ENCODE assay signal across 20 cellular contexts in the genomic region with DNA sequence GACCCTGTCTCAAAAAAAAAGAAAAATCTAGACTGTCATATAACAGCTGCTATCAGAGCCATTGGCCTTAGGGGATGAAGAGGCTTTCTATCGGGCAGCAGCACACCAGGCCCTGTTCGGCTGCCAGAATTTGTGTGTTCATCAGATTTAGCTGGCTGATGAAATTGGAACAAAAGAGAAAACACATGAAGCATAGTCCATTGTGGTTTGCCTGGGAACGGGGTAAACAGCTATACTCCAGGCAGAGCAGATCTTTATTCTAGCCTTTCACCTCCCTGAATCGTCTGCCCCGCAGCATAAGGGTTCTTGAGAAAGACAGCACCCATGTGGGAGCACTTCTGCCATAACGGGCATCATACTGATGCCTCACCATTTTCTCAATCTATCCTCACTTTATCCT. TPM values are rescaled to one million over a fixed set of nuclear protein-coding genes. Genes with fewer than 3 reads are reported as not detected.
"Had no signal": no experiment of that assay in that cellular context is flagged by ENCODE, and none has a peak within 500 bp of the region (broad histone marks: within the 10 kb centered on the region; RNA-seq: fewer than 3 reads in every experiment).

No MANE protein-coding gene starts in this region.

- H3K27ac ChIP-seq: brain microvascular endothelial cell, colonic mucosa, epithelial cell of prostate, gastroesophageal sphincter, heart right ventricle, tibial artery had no signal

- H3K27me3 ChIP-seq: brain microvascular endothelial cell, colonic mucosa, gastroesophageal sphincter, tibial artery had no signal

- DNase-seq: activated naive CD4-positive, alpha-beta T cell; activated naive CD8-positive, alpha-beta T cell treated with anti-CD3 and anti-CD28 coated beads, Interleukin-2, amount 10 ng/mL, durations not matched to agents 7 days and 5 days; brain microvascular endothelial cell; central memory CD4-positive, alpha-beta T cell; colonic mucosa; endodermal cell; heart right ventricle; mesendoderm; naive thymus-derived CD8-positive, alpha-beta T cell; stimulated activated naive CD4-positive, alpha-beta T cell; T-helper 1 cell had no signal

- H3K27ac Mint-ChIP-seq: activated naive CD8-positive, alpha-beta T cell treated with anti-CD3 and anti-CD28 coated beads, Interleukin-2, amount 10 ng/mL, durations not matched to agents 7 days and 5 days; endodermal cell had no signal

- H3K4me3 Mint-ChIP-seq: activated naive CD8-positive, alpha-beta T cell treated with anti-CD3 and anti-CD28 coated beads, Interleukin-2, amount 10 ng/mL, durations not matched to agents 7 days and 5 days; endodermal cell had no signal

- H3K27me3 Mint-ChIP-seq: activated naive CD8-positive, alpha-beta T cell treated with anti-CD3 and anti-CD28 coated beads, Interleukin-2, amount 10 ng/mL, durations not matched to agents 7 days and 5 days; activated T-helper 17 cell treated with anti-CD3 and anti-CD28 coated beads, Interleukin-2, amount 50 U/mL, for 72 hours; naive thymus-derived CD8-positive, alpha-beta T cell had no signal

- H3K9me3 ChIP-seq: colonic mucosa, gastroesophageal sphincter, heart right ventricle, tibial artery had no signal

- H3K36me3 Mint-ChIP-seq: activated naive CD8-positive, alpha-beta T cell treated with anti-CD3 and anti-CD28 coated beads, Interleukin-2, amount 10 ng/mL, durations not matched to agents 7 days and 5 days; naive thymus-derived CD8-positive, alpha-beta T cell had no signal

- H3K4me1 Mint-ChIP-seq: endodermal cell had no signal

- H3K4me3 ChIP-seq: colonic mucosa, gastroesophageal sphincter, heart right ventricle, tibial artery had no signal

- H3K36me3 ChIP-seq: brain microvascular endothelial cell, colonic mucosa, gastroesophageal sphincter, heart right ventricle, tibial artery had no signal

- ATAC-seq: activated CD4-positive, CD25-positive, alpha-beta regulatory T cell treated with anti-CD3 and anti-CD28 coated beads, Interleukin-2, amount 50 U/mL, for 24 hours; activated T-helper 17 cell treated with anti-CD3 and anti-CD28 coated beads, Interleukin-2, amount 50 U/mL, for 72 hours; gastroesophageal sphincter had no signal

- H3K4me1 ChIP-seq: colonic mucosa, gastroesophageal sphincter, tibial artery had no signal

- H3K9me3 Mint-ChIP-seq: activated naive CD8-positive, alpha-beta T cell treated with anti-CD3 and anti-CD28 coated beads, Interleukin-2, amount 10 ng/mL, durations not matched to agents 7 days and 5 days; activated T-helper 17 cell treated with anti-CD3 and anti-CD28 coated beads, Interleukin-2, amount 50 U/mL, for 72 hours; naive thymus-derived CD8-positive, alpha-beta T cell had no signal

RNA-seq across cellular contexts. Expression of gene TKTL1, which starts 11.6 kb away (rescaled TPM):
- total RNA-seq: colonic mucosa, endodermal cell, renal cortical epithelial cell had no signal

RNA-seq across cellular contexts. Expression of gene TEX28, which starts 12.3 kb away (rescaled TPM):
- total RNA-seq: activated CD8-positive, alpha-beta memory T cell treated with anti-CD3 and anti-CD28 coated beads for 36 hours; activated naive CD8-positive, alpha-beta T cell treated with anti-CD3 and anti-CD28 coated beads, Interleukin-2, amount 10 ng/mL, durations not matched to agents 7 days and 5 days; activated T-helper 17 cell treated with anti-CD3 and anti-CD28 coated beads, Interleukin-2, amount 50 U/mL, for 72 hours; colonic mucosa; endodermal cell; gastroesophageal sphincter; heart right ventricle; naive thymus-derived CD8-positive, alpha-beta T cell; renal cortical epithelial cell; urinary bladder had no signal
- polyA plus RNA-seq: heart right ventricle; naive thymus-derived CD8-positive, alpha-beta T cell; urinary bladder had no signal

RNA-seq across cellular contexts. Expression of gene OPN1MW3, which starts 49.8 kb away (rescaled TPM):
- total RNA-seq: activated CD8-positive, alpha-beta memory T cell treated with anti-CD3 and anti-CD28 coated beads for 36 hours; activated naive CD8-positive, alpha-beta T cell treated with anti-CD3 and anti-CD28 coated beads, Interleukin-2, amount 10 ng/mL, durations not matched to agents 7 days and 5 days; activated T-helper 17 cell treated with anti-CD3 and anti-CD28 coated beads, Interleukin-2, amount 50 U/mL, for 72 hours; colonic mucosa; endodermal cell; gastroesophageal sphincter; heart right ventricle; lower leg skin; naive thymus-derived CD8-positive, alpha-beta T cell; renal cortical epithelial cell; urinary bladder had no signal
- polyA plus RNA-seq: heart right ventricle; naive thymus-derived CD8-positive, alpha-beta T cell; urinary bladder had no signal
